ENCODE assay signal across 7 cellular contexts in the genomic region with DNA sequence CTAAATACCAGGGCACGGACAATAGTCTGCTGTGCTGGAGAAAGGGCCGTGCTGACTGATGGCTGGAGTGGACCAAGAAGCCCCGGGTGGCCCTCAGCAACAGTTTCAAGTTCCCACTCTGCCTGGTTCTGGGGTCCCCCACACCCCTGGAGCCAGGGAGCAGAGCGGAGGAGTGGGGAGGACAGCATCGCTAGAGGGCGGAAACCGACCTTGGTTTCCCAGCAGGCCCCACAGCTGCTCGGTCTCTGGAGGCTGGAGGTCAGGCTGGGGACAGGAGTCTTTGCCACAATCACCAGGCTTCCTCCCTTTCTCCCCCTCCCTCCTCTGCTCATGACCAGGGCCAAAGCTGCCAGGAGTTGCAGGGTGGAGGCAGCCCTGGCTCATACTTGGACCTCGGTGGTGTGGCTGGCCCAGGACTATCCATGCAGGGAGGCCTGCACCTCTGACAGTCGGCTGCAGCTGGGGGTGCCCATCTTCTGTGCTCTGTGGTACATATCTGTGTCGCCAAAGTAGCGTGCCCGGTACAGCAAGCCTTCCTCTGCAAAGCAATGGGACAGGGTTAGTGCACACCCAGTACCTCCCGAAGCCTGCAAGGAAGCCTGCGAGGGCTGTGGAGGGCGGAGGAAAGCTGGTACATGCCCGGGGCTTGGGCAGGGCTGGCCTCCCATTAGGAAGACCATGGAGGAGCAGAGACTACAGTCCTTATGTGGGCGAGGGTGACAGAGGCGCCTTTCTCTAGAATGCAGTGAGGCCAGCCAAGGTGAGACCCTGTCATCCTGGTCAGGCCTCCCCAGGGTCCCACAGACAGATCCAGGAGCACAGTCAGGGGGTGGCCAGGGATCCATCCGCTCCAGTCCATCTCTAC. TPM values are rescaled to one million over a fixed set of nuclear protein-coding genes. Genes with fewer than 3 reads are reported as not detected.
DNase-seq lines count a peak whose midpoint lies in the region; ATAC-seq and TF ChIP-seq lines count a peak whose summit lies in the region.

No MANE protein-coding gene starts in this region.

- peaks cover 31 to 74% (median 69%) of the 10 kb centered on the region in 7 donors for H3K4me1 Mint-ChIP-seq in naive thymus-derived CD4-positive, alpha-beta T cell

- H3K27ac ChIP-seq in RWPE2 (ENCODE audit: poor library complexity, severe bottlenecking), result peak overlapping the region; percentile 99
- H3K27ac ChIP-seq in cingulate gyrus (ENCODE audit: low read depth, low read length), result peak overlapping the region; percentile 97
- peak overlapping the region; percentile 79 for H3K27ac ChIP-seq in naive thymus-derived CD4-positive, alpha-beta T cell (ENCODE audit: low read depth, low read length)

- H3K36me3 ChIP-seq in RWPE2 (ENCODE audit: low read depth), result peaks cover 29% of the 10 kb centered on the region
- H3K36me3 ChIP-seq in naive thymus-derived CD4-positive, alpha-beta T cell (ENCODE audit: control insufficient read depth in 2 of 3, insufficient read depth in 3 of 3, low read length in 3 of 3), result peaks cover 0 to 16% (median 0%) of the 10 kb centered on the region in 3 experiments

- DNase-seq in RWPE2 (ENCODE audit: low spot score) (no peak), NCI-H1436 (lab: John Stamatoyannopoulos, UW) (no peak), amniotic stem cell (lab: John Stamatoyannopoulos, UW) (no peak)
- DNase-seq in naive thymus-derived CD4-positive, alpha-beta T cell, result peak in 3 of 9 donors; percentile 29 to 56 (median 49)

- POLR2A ChIA-PET in naive thymus-derived CD4-positive, alpha-beta T cell (lab: Charles Lee), result interaction anchor here (0.6 to 7.0 kb wide), 14 partner anchors 9 to 195 kb away, joined by 3 to 76 read pairs (median 4); a partner anchor contains a TSS

- H3K27me3 Mint-ChIP-seq in naive thymus-derived CD4-positive, alpha-beta T cell, result no peaks in the 10 kb centered on the region

- H3K9me3 ChIP-seq in RWPE2 (ENCODE audit: severe bottlenecking), result no peaks in the 10 kb centered on the region
- no peaks in the 10 kb centered on the region for H3K9me3 ChIP-seq in naive thymus-derived CD4-positive, alpha-beta T cell (ENCODE audit: control insufficient read depth in 2 of 3, low read length in 3 of 3)

- no peak overlapping the region for H3K4me3 ChIP-seq in RWPE2 (ENCODE audit: severe bottlenecking)
- H3K4me3 ChIP-seq in naive thymus-derived CD4-positive, alpha-beta T cell (ENCODE audit: low read length), result peak overlapping the region; percentile 50

- intact Hi-C loops in naive thymus-derived CD4-positive, alpha-beta T cell (cut with micrococcal nuclease), result loop anchor here (1.0 to 5.0 kb wide), 12 partner anchors 15 to 1018 kb away; a partner anchor contains a TSS

- ATAC-seq in GM18907 (IDR thresholded peaks at IDR 0.05; ENCODE audit: unreplicated experiment) (peak; percentile 46), HG02884 (IDR thresholded peaks at IDR 0.05; ENCODE audit: unreplicated experiment) (peak; percentile 30), RWPE2 (ENCODE audit: low read depth) (no peak)
- peak; percentile 14 for ATAC-seq in naive thymus-derived CD4-positive, alpha-beta T cell

- H3K4me1 ChIP-seq in RWPE2 (ENCODE audit: insufficient read depth, poor library complexity, severe bottlenecking), result peaks cover 43% of the 10 kb centered on the region
- H3K4me1 ChIP-seq in naive thymus-derived CD4-positive, alpha-beta T cell (ENCODE audit: control insufficient read depth in 2 of 2, insufficient read depth in 2 of 2, low read length in 2 of 2), result peaks cover 63 to 72% of the 10 kb centered on the region in 2 donors

- no peaks in the 10 kb centered on the region for H3K27me3 ChIP-seq in RWPE2 (ENCODE audit: insufficient read depth, poor library complexity, severe bottlenecking)
- H3K27me3 ChIP-seq in naive thymus-derived CD4-positive, alpha-beta T cell (ENCODE audit: control insufficient read depth in 2 of 2, insufficient read depth in 2 of 2, low read length in 2 of 2), result no peaks in the 10 kb centered on the region

- H3K27ac Mint-ChIP-seq in naive thymus-derived CD4-positive, alpha-beta T cell, result peak overlapping the region; percentile 90 to 99 (median 96)

- H3K9me3 Mint-ChIP-seq in naive thymus-derived CD4-positive, alpha-beta T cell, result peaks cover 0 to 3% (median 0%) of the 10 kb centered on the region in 11 donors

- CTCF ChIA-PET in naive thymus-derived CD4-positive, alpha-beta T cell (lab: Charles Lee), result interaction anchor here (0.6 to 5.7 kb wide), 16 partner anchors 8 to 439 kb away, joined by 3 to 69 read pairs (median 5); a partner anchor contains a TSS

- no peak for TF ChIP-seq CTCF in RWPE2 (IDR thresholded peaks at IDR 0.05; ENCODE audit: poor library complexity, severe bottlenecking)

- H3K36me3 Mint-ChIP-seq in naive thymus-derived CD4-positive, alpha-beta T cell, result peaks cover 3 to 23% (median 8%) of the 10 kb centered on the region in 5 donors

- H3K4me3 Mint-ChIP-seq in naive thymus-derived CD4-positive, alpha-beta T cell, result peak overlapping the region; percentile 70 to 93 (median 78)

RNA-seq across cellular contexts. Expression of a gene that starts 19.1 kb away (rescaled TPM):
- total RNA-seq in naive thymus-derived CD4-positive, alpha-beta T cell, result 10 to 100 TPM; 24.6 to 40.5 (median 36.2) TPM
- polyA plus RNA-seq in naive thymus-derived CD4-positive, alpha-beta T cell, result 10 to 100 TPM; 17.6 to 27.6 TPM
